1 cellular context compared by ENCODE assay signal in the genomic region with DNA sequence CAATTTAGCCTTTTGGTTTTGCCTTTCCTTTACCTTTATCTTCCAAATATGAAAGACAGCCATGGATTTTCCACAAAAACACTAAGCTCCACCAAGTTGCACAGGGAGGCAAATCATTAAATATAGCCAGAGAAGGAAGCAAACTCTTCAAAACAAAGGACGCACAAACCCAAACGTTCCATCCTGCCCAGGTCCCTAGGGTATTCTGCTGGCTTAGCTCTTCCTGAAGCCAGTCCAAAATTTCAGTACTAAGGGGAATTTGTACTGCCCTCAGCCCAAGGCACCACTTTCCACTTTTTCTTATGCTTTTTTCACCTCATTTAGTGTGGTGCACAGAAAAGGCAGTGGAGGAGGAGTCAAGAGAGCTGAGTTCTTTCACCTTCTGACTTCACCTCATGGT.
TF ChIP-seq lines count a peak whose summit lies in the region.

No MANE protein-coding gene starts in this region.

TF ChIP-seq in GM23338, 12 proteins besides CTCF, POLR2A, EP300 and RAD21 (continued from another document):
- TF ChIP-seq, protein P1, sequence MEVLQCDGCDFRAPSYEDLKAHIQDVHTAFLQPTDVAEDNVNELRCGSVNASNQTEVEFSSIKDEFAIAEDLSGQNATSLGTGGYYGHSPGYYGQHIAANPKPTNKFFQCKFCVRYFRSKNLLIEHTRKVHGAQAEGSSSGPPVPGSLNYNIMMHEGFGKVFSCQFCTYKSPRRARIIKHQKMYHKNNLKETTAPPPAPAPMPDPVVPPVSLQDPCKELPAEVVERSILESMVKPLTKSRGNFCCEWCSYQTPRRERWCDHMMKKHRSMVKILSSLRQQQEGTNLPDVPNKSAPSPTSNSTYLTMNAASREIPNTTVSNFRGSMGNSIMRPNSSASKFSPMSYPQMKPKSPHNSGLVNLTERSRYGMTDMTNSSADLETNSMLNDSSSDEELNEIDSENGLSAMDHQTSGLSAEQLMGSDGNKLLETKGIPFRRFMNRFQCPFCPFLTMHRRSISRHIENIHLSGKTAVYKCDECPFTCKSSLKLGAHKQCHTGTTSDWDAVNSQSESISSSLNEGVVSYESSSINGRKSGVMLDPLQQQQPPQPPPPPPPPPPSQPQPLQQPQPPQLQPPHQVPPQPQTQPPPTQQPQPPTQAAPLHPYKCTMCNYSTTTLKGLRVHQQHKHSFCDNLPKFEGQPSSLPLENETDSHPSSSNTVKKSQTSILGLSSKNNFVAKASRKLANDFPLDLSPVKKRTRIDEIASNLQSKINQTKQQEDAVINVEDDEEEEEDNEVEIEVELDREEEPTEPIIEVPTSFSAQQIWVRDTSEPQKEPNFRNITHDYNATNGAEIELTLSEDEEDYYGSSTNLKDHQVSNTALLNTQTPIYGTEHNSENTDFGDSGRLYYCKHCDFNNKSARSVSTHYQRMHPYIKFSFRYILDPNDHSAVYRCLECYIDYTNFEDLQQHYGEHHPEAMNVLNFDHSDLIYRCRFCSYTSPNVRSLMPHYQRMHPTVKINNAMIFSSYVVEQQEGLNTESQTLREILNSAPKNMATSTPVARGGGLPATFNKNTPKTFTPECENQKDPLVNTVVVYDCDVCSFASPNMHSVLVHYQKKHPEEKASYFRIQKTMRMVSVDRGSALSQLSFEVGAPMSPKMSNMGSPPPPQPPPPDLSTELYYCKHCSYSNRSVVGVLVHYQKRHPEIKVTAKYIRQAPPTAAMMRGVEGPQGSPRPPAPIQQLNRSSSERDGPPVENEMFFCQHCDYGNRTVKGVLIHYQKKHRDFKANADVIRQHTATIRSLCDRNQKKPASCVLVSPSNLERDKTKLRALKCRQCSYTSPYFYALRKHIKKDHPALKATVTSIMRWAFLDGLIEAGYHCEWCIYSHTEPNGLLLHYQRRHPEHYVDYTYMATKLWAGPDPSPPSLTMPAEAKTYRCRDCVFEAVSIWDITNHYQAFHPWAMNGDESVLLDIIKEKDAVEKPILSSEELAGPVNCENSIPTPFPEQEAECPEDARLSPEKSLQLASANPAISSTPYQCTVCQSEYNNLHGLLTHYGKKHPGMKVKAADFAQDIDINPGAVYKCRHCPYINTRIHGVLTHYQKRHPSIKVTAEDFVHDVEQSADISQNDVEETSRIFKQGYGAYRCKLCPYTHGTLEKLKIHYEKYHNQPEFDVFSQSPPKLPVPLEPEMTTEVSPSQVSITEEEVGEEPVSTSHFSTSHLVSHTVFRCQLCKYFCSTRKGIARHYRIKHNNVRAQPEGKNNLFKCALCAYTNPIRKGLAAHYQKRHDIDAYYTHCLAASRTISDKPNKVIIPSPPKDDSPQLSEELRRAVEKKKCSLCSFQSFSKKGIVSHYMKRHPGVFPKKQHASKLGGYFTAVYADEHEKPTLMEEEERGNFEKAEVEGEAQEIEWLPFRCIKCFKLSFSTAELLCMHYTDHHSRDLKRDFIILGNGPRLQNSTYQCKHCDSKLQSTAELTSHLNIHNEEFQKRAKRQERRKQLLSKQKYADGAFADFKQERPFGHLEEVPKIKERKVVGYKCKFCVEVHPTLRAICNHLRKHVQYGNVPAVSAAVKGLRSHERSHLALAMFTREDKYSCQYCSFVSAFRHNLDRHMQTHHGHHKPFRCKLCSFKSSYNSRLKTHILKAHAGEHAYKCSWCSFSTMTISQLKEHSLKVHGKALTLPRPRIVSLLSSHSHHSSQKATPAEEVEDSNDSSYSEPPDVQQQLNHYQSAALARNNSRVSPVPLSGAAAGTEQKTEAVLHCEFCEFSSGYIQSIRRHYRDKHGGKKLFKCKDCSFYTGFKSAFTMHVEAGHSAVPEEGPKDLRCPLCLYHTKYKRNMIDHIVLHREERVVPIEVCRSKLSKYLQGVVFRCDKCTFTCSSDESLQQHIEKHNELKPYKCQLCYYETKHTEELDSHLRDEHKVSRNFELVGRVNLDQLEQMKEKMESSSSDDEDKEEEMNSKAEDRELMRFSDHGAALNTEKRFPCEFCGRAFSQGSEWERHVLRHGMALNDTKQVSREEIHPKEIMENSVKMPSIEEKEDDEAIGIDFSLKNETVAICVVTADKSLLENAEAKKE (CRISPR knock-in tag; IDR thresholded peaks at IDR 0.05), result no peak
- TF ChIP-seq POLR2AphosphoS5 (IDR thresholded peaks at IDR 0.05; ENCODE audit: low read depth) (no peak), STAT1 (IDR thresholded peaks at IDR 0.05; ENCODE audit: unreplicated experiment) (no peak), EZH2 (IDR thresholded peaks at IDR 0.05; ENCODE audit: low read depth, unreplicated experiment) (no peak), NANOG (IDR thresholded peaks at IDR 0.05; ENCODE audit: borderline replicate concordance) (no peak), ZNF331 (CRISPR knock-in tag; IDR thresholded peaks at IDR 0.05; ENCODE audit: low read depth) (no peak), JUNB (IDR thresholded peaks at IDR 0.05; ENCODE audit: unreplicated experiment) (no peak), CREB1 (CRISPR knock-in tag; IDR thresholded peaks at IDR 0.05; ENCODE audit: low read depth) (no peak), EZH2phosphoT487 (IDR thresholded peaks at IDR 0.05; ENCODE audit: unreplicated experiment) (no peak)
- TF ChIP-seq, protein P2, sequence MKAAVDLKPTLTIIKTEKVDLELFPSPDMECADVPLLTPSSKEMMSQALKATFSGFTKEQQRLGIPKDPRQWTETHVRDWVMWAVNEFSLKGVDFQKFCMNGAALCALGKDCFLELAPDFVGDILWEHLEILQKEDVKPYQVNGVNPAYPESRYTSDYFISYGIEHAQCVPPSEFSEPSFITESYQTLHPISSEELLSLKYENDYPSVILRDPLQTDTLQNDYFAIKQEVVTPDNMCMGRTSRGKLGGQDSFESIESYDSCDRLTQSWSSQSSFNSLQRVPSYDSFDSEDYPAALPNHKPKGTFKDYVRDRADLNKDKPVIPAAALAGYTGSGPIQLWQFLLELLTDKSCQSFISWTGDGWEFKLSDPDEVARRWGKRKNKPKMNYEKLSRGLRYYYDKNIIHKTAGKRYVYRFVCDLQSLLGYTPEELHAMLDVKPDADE (IDR thresholded peaks at IDR 0.05), result no peak
- TF ChIP-seq, protein P3, sequence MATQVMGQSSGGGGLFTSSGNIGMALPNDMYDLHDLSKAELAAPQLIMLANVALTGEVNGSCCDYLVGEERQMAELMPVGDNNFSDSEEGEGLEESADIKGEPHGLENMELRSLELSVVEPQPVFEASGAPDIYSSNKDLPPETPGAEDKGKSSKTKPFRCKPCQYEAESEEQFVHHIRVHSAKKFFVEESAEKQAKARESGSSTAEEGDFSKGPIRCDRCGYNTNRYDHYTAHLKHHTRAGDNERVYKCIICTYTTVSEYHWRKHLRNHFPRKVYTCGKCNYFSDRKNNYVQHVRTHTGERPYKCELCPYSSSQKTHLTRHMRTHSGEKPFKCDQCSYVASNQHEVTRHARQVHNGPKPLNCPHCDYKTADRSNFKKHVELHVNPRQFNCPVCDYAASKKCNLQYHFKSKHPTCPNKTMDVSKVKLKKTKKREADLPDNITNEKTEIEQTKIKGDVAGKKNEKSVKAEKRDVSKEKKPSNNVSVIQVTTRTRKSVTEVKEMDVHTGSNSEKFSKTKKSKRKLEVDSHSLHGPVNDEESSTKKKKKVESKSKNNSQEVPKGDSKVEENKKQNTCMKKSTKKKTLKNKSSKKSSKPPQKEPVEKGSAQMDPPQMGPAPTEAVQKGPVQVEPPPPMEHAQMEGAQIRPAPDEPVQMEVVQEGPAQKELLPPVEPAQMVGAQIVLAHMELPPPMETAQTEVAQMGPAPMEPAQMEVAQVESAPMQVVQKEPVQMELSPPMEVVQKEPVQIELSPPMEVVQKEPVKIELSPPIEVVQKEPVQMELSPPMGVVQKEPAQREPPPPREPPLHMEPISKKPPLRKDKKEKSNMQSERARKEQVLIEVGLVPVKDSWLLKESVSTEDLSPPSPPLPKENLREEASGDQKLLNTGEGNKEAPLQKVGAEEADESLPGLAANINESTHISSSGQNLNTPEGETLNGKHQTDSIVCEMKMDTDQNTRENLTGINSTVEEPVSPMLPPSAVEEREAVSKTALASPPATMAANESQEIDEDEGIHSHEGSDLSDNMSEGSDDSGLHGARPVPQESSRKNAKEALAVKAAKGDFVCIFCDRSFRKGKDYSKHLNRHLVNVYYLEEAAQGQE (IDR thresholded peaks at IDR 0.05; ENCODE audit: unreplicated experiment), result no peak
